1 cellular context compared by ENCODE assay signal in genomic region chr9:130150779-130151381, GRCh38.
TF ChIP-seq lines count a peak whose summit lies in the region.

No MANE protein-coding gene starts in this region.

TF ChIP-seq in K562, 482 proteins besides CTCF, POLR2A, EP300 and RAD21 (continued from another document and continues in another):
- no peak for TF ChIP-seq ZNF280A (IDR thresholded peaks at IDR 0.05; ENCODE audit: low read depth, partially characterized antibody)
- 0 out of 2 replicates have a peak, but pooled peaks have one; percentile 7 for TF ChIP-seq BCOR (IDR thresholded peaks at IDR 0.05)
- TF ChIP-seq CLOCK (CRISPR knock-in tag; IDR thresholded peaks at IDR 0.05; ENCODE audit: borderline replicate concordance) = peak; percentile 81; the same call in 1 of the 2 replicates
- peak; percentile 76; the same call in 1 of the 2 replicates for TF ChIP-seq SMARCE1 (IDR thresholded peaks at IDR 0.05)
- TF ChIP-seq ZNF717 (CRISPR knock-in tag; IDR thresholded peaks at IDR 0.05) = 0 out of 2 replicates have a peak, but pooled peaks have one; percentile 63
- no peak for TF ChIP-seq HNRNPH1 (optimal IDR thresholded peaks at IDR 0.05; ENCODE audit: low read depth, low read length)
- TF ChIP-seq MAFF (IDR thresholded peaks at IDR 0.05; ENCODE audit: low read length) = no peak
- 0 out of 2 replicates have a peak, but pooled peaks have one; percentile 75 for TF ChIP-seq ZNF347 (CRISPR knock-in tag; IDR thresholded peaks at IDR 0.05; ENCODE audit: low read depth)
- 0 out of 2 replicates have a peak, but pooled peaks have one; percentile 41 for TF ChIP-seq ZNF740 (CRISPR knock-in tag; IDR thresholded peaks at IDR 0.05)
- peak in 1 of 2 experiments; percentile 95; a peak in 2 of 4 replicates for TF ChIP-seq ZNF740 (tag; IDR thresholded peaks at IDR 0.05)
- TF ChIP-seq MXD1 (CRISPR knock-in tag; IDR thresholded peaks at IDR 0.05; ENCODE audit: borderline replicate concordance, poor library complexity, severe bottlenecking) = peak; percentile 63
- TF ChIP-seq ZNF197 (CRISPR knock-in tag; IDR thresholded peaks at IDR 0.05; ENCODE audit: low read depth) = peak; percentile 97
- TF ChIP-seq ELF4 (CRISPR knock-in tag; IDR thresholded peaks at IDR 0.05) = peak; percentile 94
- peak; percentile 90 for TF ChIP-seq BCL6 (CRISPR knock-in tag; IDR thresholded peaks at IDR 0.05)
- TF ChIP-seq ZNF707 (CRISPR knock-in tag; conservative IDR thresholded peaks at IDR 0.05) = peak; percentile 67
- TF ChIP-seq NCOR1 (IDR thresholded peaks at IDR 0.05) = peak; percentile 85
- TF ChIP-seq RREB1 (CRISPR knock-in tag; IDR thresholded peaks at IDR 0.05) = peak; percentile 55; the same call in 1 of the 2 replicates
- TF ChIP-seq MYBL2 (IDR thresholded peaks at IDR 0.05; ENCODE audit: low read depth) = no peak
- TF ChIP-seq MYBL2 (CRISPR knock-in tag; IDR thresholded peaks at IDR 0.05; ENCODE audit: borderline replicate concordance) = no peak
- peak; percentile 96 for TF ChIP-seq E2F3 (CRISPR knock-in tag; IDR thresholded peaks at IDR 0.05)
- TF ChIP-seq ZBTB17 (CRISPR knock-in tag; IDR thresholded peaks at IDR 0.05) = peak; percentile 95
- 0 out of 2 replicates have a peak, but pooled peaks have one; percentile 33 for TF ChIP-seq ZNF57 (CRISPR knock-in tag; IDR thresholded peaks at IDR 0.05)
- peak; percentile 79; the same call in 1 of the 2 replicates for TF ChIP-seq STAT5B (CRISPR knock-in tag; IDR thresholded peaks at IDR 0.05)
- no peak for TF ChIP-seq MCM3 (IDR thresholded peaks at IDR 0.05)
- TF ChIP-seq DEAF1 (CRISPR knock-in tag; IDR thresholded peaks at IDR 0.05) = 0 out of 2 replicates have a peak, but pooled peaks have one; percentile 25
- TF ChIP-seq NCOA4 (IDR thresholded peaks at IDR 0.05; ENCODE audit: partially characterized antibody) = no peak
- TF ChIP-seq ZNF140 (CRISPR knock-in tag; IDR thresholded peaks at IDR 0.05) = peak; percentile 83
- no peak; the same call in 1 of the 2 replicates for TF ChIP-seq RHOXF2B (CRISPR knock-in tag; conservative IDR thresholded peaks at IDR 0.05)
- TF ChIP-seq THRB (CRISPR knock-in tag; conservative IDR thresholded peaks at IDR 0.05) = peak; percentile 97
- TF ChIP-seq ZBTB34 (CRISPR knock-in tag; IDR thresholded peaks at IDR 0.05) = peak; percentile 96
- peak; percentile 80 for TF ChIP-seq CBFA2T3 (IDR thresholded peaks at IDR 0.05)
- peak; percentile 97 for TF ChIP-seq ERF (CRISPR knock-in tag; IDR thresholded peaks at IDR 0.05)
- no peak for TF ChIP-seq CTCFL (IDR thresholded peaks at IDR 0.05; ENCODE audit: borderline replicate concordance, insufficient read depth, low read depth, low read length, poor library complexity, severe bottlenecking)
- TF ChIP-seq GTF2E2 (tag; IDR thresholded peaks at IDR 0.05) = 0 out of 2 replicates have a peak, but pooled peaks have one; percentile 57
- TF ChIP-seq LARP7 (IDR thresholded peaks at IDR 0.05) = no peak
- TF ChIP-seq ZNF561 (CRISPR knock-in tag; conservative IDR thresholded peaks at IDR 0.05) = peak; percentile 83; the same call in 1 of the 2 replicates
- peak; percentile 98 for TF ChIP-seq MEF2D (tag; conservative IDR thresholded peaks at IDR 0.05; ENCODE audit: low read depth)
- TF ChIP-seq TBP (optimal IDR thresholded peaks at IDR 0.05; ENCODE audit: low read depth, low read length) = no peak
- TF ChIP-seq ATF7 (IDR thresholded peaks at IDR 0.05) = peak; percentile 53; the same call in 1 of the 2 replicates
- TF ChIP-seq NR2C1 (IDR thresholded peaks at IDR 0.05) = no peak
- TF ChIP-seq NR2C1 (tag; IDR thresholded peaks at IDR 0.05) = peak; percentile 95
- TF ChIP-seq MTA2 (IDR thresholded peaks at IDR 0.05; ENCODE audit: low read depth) = peak; percentile 50; the same call in 1 of the 2 replicates
- TF ChIP-seq USF2 (CRISPR knock-in tag; IDR thresholded peaks at IDR 0.05) = no peak
- peak; percentile 93; the same call in 1 of the 2 replicates for TF ChIP-seq KLF6 (CRISPR knock-in tag; IDR thresholded peaks at IDR 0.05; ENCODE audit: borderline replicate concordance)
